Comparison of ENCODE assay signal across 22 cellular contexts in genomic region chr1:114828251-114828650, GRCh38. TPM values are rescaled to one million over a fixed set of nuclear protein-coding genes. Genes with fewer than 3 reads are reported as not detected.
DNase-seq lines count a peak whose midpoint lies in the region; ATAC-seq, FAIRE-seq and TF ChIP-seq lines count a peak whose summit lies in the region.
"Had no signal": no experiment of that assay in that cellular context is flagged by ENCODE, and none has a peak within 500 bp of the region (broad histone marks: within the 10 kb centered on the region; RNA-seq: fewer than 3 reads in every experiment).

No MANE protein-coding gene starts in this region.

- no peaks in the 10 kb centered on the region for H3K27me3 ChIP-seq in astrocyte (ENCODE audit: insufficient read depth, low read length)
- H3K27me3 ChIP-seq in SK-N-SH (ENCODE audit: insufficient read depth): no peaks in the 10 kb centered on the region
- no peaks in the 10 kb centered on the region for H3K27me3 ChIP-seq in right cardiac atrium (ENCODE audit: control insufficient read depth, insufficient read depth)
- H3K27me3 ChIP-seq: Peyer's patch, stomach had no signal

- TF ChIP-seq RAD21 in SK-N-SH (IDR thresholded peaks at IDR 0.05; ENCODE audit: low read length): no peak

- H3K4me2 ChIP-seq in astrocyte (ENCODE audit: low read length) (no peak overlapping the region), SK-N-SH (no peak overlapping the region)

- no peaks in the 10 kb centered on the region for H3K79me2 ChIP-seq in astrocyte (ENCODE audit: insufficient read depth, low read length)
- no peaks in the 10 kb centered on the region for H3K79me2 ChIP-seq in SK-N-SH (ENCODE audit: insufficient read depth)

- intact Hi-C loops in activated CD4-positive, alpha-beta T cell treated with anti-CD3 and anti-CD28 coated beads for 36 hours (cut with DNase I, micrococcal nuclease): no loop called here
- intact Hi-C loops in right cardiac atrium (cut with DNase I): no loop called here

- peaks cover 8% of the 10 kb centered on the region for H3K9me3 Mint-ChIP-seq in astrocyte (ENCODE audit: unreplicated experiment)
- H3K9me3 Mint-ChIP-seq in activated CD4-positive, alpha-beta T cell treated with anti-CD3 and anti-CD28 coated beads for 36 hours (ENCODE audit: low read depth): peaks cover 13% of the 10 kb centered on the region
- H3K9me3 Mint-ChIP-seq: neural crest cell had no signal

- H4K20me1 ChIP-seq in astrocyte (ENCODE audit: insufficient read depth, low read length) (no peaks in the 10 kb centered on the region), SK-N-SH (ENCODE audit: insufficient read depth) (no peaks in the 10 kb centered on the region)

- H3K27ac Mint-ChIP-seq in astrocyte (ENCODE audit: unreplicated experiment): no peak overlapping the region
- no peak overlapping the region for H3K27ac Mint-ChIP-seq in activated CD4-positive, alpha-beta T cell treated with anti-CD3 and anti-CD28 coated beads for 36 hours
- H3K27ac Mint-ChIP-seq: activated CD4-positive, alpha-beta memory T cell treated with anti-CD3 and anti-CD28 coated beads for 36 hours; activated naive CD8-positive, alpha-beta T cell treated with anti-CD3 and anti-CD28 coated beads, Interleukin-2, amount 10 ng/mL, durations not matched to agents 7 days and 5 days; CD8-positive, alpha-beta T cell had no signal

- H3K9me2 ChIP-seq in SK-N-SH: no peaks in the 10 kb centered on the region

- H3K4me1 ChIP-seq in astrocyte (ENCODE audit: insufficient read depth, low read length) (no peaks in the 10 kb centered on the region), SK-N-SH (ENCODE audit: control insufficient read depth in 1 of 2, insufficient read depth in 2 of 2, low read depth in 1 of 2, low read length in 1 of 2) (no peaks in the 10 kb centered on the region), right cardiac atrium (ENCODE audit: control insufficient read depth, insufficient read depth, low read length) (no peaks in the 10 kb centered on the region)
- H3K4me1 ChIP-seq: Peyer's patch, stomach had no signal

- no peak overlapping the region for H3K9ac ChIP-seq in astrocyte (ENCODE audit: low read length)
- H3K9ac ChIP-seq in SK-N-SH: no peak overlapping the region

- no peak for TF ChIP-seq EP300 in SK-N-SH (IDR thresholded peaks at IDR 0.05; ENCODE audit: borderline replicate concordance in 1 of 2, low read depth in 1 of 2, low read length in 1 of 2)

- H3K4me3 ChIP-seq in astrocyte (ENCODE audit: insufficient read depth, low read depth, low read length) (no peak overlapping the region), SK-N-SH (ENCODE audit: low read depth in 2 of 2, low read length in 1 of 2) (no peak overlapping the region), right cardiac atrium (ENCODE audit: low read length) (no peak overlapping the region)
- H3K4me3 ChIP-seq: Peyer's patch, stomach had no signal

- no peak for FAIRE-seq in astrocyte (lab: Jason Lieb, UNC)

- H2AFZ ChIP-seq in astrocyte (ENCODE audit: low read depth, low read length) (no peak overlapping the region), SK-N-SH (ENCODE audit: low read depth) (no peak overlapping the region)

- no peaks in the 10 kb centered on the region for H3K9me3 ChIP-seq in astrocyte (ENCODE audit: insufficient read depth, low read depth, low read length)
- no peaks in the 10 kb centered on the region for H3K9me3 ChIP-seq in SK-N-SH
- no peaks in the 10 kb centered on the region for H3K9me3 ChIP-seq in right cardiac atrium (ENCODE audit: control insufficient read depth, low read length)
- H3K9me3 ChIP-seq: Peyer's patch had no signal

- CTCF ChIA-PET in SK-N-SH (lab: Yijun Ruan, JAX): no interaction called here
- CTCF ChIA-PET in activated CD4-positive, alpha-beta T cell treated with anti-CD3 and anti-CD28 coated beads for 36 hours (lab: Charles Lee): no interaction called here

- POLR2A ChIA-PET in SK-N-SH (lab: Yijun Ruan, JAX): no interaction called here
- POLR2A ChIA-PET in activated CD4-positive, alpha-beta T cell treated with anti-CD3 and anti-CD28 coated beads for 36 hours (lab: Charles Lee): no interaction called here

- H3K4me1 Mint-ChIP-seq in astrocyte (ENCODE audit: low read depth, unreplicated experiment): peaks cover 4% of the 10 kb centered on the region
- H3K4me1 Mint-ChIP-seq in activated CD4-positive, alpha-beta T cell treated with anti-CD3 and anti-CD28 coated beads for 36 hours: no peaks in the 10 kb centered on the region
- H3K4me1 Mint-ChIP-seq: neural crest cell had no signal

- peak; percentile 59 for DNase-seq in DMS53 (lab: John Stamatoyannopoulos, UW)
- peak; percentile 31 for DNase-seq in LHCN-M2 (ENCODE audit: low read depth)
- DNase-seq in astrocyte (ENCODE audit: low read depth): peak; percentile 1
- DNase-seq in kidney glomerular epithelial cell (lab: John Stamatoyannopoulos, UW): peak; percentile 4
- DNase-seq in SK-N-SH: no peak
- DNase-seq in amygdala (lab: John Stamatoyannopoulos, UW): no peak
- no peak for DNase-seq in activated CD4-positive, alpha-beta T cell treated with anti-CD3 and anti-CD28 coated beads for 36 hours
- DNase-seq in right cardiac atrium: no peak
- DNase-seq: activated CD4-positive, alpha-beta memory T cell treated with anti-CD3 and anti-CD28 coated beads for 36 hours; activated naive CD8-positive, alpha-beta T cell treated with anti-CD3 and anti-CD28 coated beads, Interleukin-2, amount 10 ng/mL, durations not matched to agents 7 days and 5 days; activated T-cell treated with anti-CD3 and anti-CD28 coated beads, Interleukin-2, amount 50 U/mL, for 48 hours; CD8-positive, alpha-beta T cell; central memory CD4-positive, alpha-beta T cell; GDM1; GOT3; MM.1S; Peyer's patch; stomach had no signal

- no peaks in the 10 kb centered on the region for H3K36me3 Mint-ChIP-seq in astrocyte (ENCODE audit: low read depth, unreplicated experiment)
- peaks cover 2% of the 10 kb centered on the region for H3K36me3 Mint-ChIP-seq in activated CD4-positive, alpha-beta T cell treated with anti-CD3 and anti-CD28 coated beads for 36 hours (ENCODE audit: low read depth)
- H3K36me3 Mint-ChIP-seq: activated naive CD8-positive, alpha-beta T cell treated with anti-CD3 and anti-CD28 coated beads, Interleukin-2, amount 10 ng/mL, durations not matched to agents 7 days and 5 days; CD8-positive, alpha-beta T cell had no signal

- WGBS in SK-N-SH (ENCODE audit: low lambda C conversion rate): 8% methylated on average over 5 of the region's 5 CpGs
- 82% methylated on average over 5 of the region's 5 CpGs for WGBS in right cardiac atrium

- H3K4me3 Mint-ChIP-seq in astrocyte (ENCODE audit: unreplicated experiment): no peak overlapping the region
- no peak overlapping the region for H3K4me3 Mint-ChIP-seq in activated CD4-positive, alpha-beta T cell treated with anti-CD3 and anti-CD28 coated beads for 36 hours
- H3K4me3 Mint-ChIP-seq: activated CD4-positive, alpha-beta memory T cell treated with anti-CD3 and anti-CD28 coated beads for 36 hours; activated naive CD8-positive, alpha-beta T cell treated with anti-CD3 and anti-CD28 coated beads, Interleukin-2, amount 10 ng/mL, durations not matched to agents 7 days and 5 days; CD8-positive, alpha-beta T cell; neural crest cell had no signal

- TF ChIP-seq CTCF in astrocyte (IDR thresholded peaks at IDR 0.05; ENCODE audit: insufficient read depth, low read depth, low read length): no peak
- TF ChIP-seq CTCF in SK-N-SH (IDR thresholded peaks at IDR 0.05): no peak

- H3K27ac ChIP-seq in astrocyte (ENCODE audit: low read depth, low read length) (no peak overlapping the region), SK-N-SH (ENCODE audit: low read depth in 2 of 2, low read length in 1 of 2) (no peak overlapping the region), right cardiac atrium (ENCODE audit: low read length) (no peak overlapping the region)
- H3K27ac ChIP-seq: Peyer's patch, stomach had no signal

- no peaks in the 10 kb centered on the region for H3F3A ChIP-seq in SK-N-SH (replicated peaks; ENCODE audit: insufficient read depth)

- H3K36me3 ChIP-seq in astrocyte (ENCODE audit: insufficient read depth, low read length) (no peaks in the 10 kb centered on the region), SK-N-SH (replicated peaks in 1 of 2; ENCODE audit: control insufficient read depth in 1 of 2, insufficient read depth in 2 of 2, low read length in 1 of 2) (no peaks in the 10 kb centered on the region)
- H3K36me3 ChIP-seq: Peyer's patch, stomach had no signal

- no peaks in the 10 kb centered on the region for H3K27me3 Mint-ChIP-seq in astrocyte (ENCODE audit: low read depth, unreplicated experiment)
- H3K27me3 Mint-ChIP-seq in activated CD4-positive, alpha-beta T cell treated with anti-CD3 and anti-CD28 coated beads for 36 hours: peaks cover 13% of the 10 kb centered on the region

- no peak for ATAC-seq in activated CD4-positive, alpha-beta T cell treated with anti-CD3 and anti-CD28 coated beads for 36 hours
- no peak for ATAC-seq in right cardiac atrium
- ATAC-seq: CD8-positive, alpha-beta T cell had no signal

TF ChIP-seq in SK-N-SH, 30 proteins besides CTCF, POLR2A, EP300 and RAD21 (continues in another document):
- TF ChIP-seq TAF1 (IDR thresholded peaks at IDR 0.05; ENCODE audit: borderline replicate concordance, low read depth, low read length) (no peak), FOXJ3 (CRISPR knock-in tag; IDR thresholded peaks at IDR 0.05) (no peak), USF1 (IDR thresholded peaks at IDR 0.05; ENCODE audit: borderline replicate concordance, low read depth) (no peak)

RNA-seq across cellular contexts. Expression of gene SYCP1, which starts 26.4 kb away (rescaled TPM):
- total RNA-seq in LHCN-M2 (2014; rRNA removed): not detected in 2 replicates
- not detected for polyA plus RNA-seq in LHCN-M2 (2012)
- not detected in 2 replicates for total RNA-seq in astrocyte
- polyA plus RNA-seq in SK-N-SH (2012; rRNA removed): not detected in 2 replicates
- not detected in 2 replicates for polyA plus RNA-seq in SK-N-SH (2012; cell fraction: cytosol; rRNA removed)
- not detected in 2 replicates for polyA plus RNA-seq in SK-N-SH (2012; cell fraction: nucleus; rRNA removed)
- not detected for total RNA-seq in activated CD4-positive, alpha-beta T cell treated with anti-CD3 and anti-CD28 coated beads for 36 hours
- total RNA-seq in right cardiac atrium: not detected
- polyA plus RNA-seq in right cardiac atrium: not detected
- total RNA-seq: activated CD4-positive, alpha-beta memory T cell treated with anti-CD3 and anti-CD28 coated beads for 36 hours; activated naive CD8-positive, alpha-beta T cell treated with anti-CD3 and anti-CD28 coated beads, Interleukin-2, amount 10 ng/mL, durations not matched to agents 7 days and 5 days; CD8-positive, alpha-beta T cell; glomerular endothelial cell; neural crest cell; Peyer's patch; stomach; urinary bladder had no signal
- polyA plus RNA-seq: AG04450, stomach, urinary bladder had no signal

RNA-seq across cellular contexts. Expression of gene SIKE1, which starts 47.8 kb away (rescaled TPM):
- total RNA-seq in LHCN-M2 (2014; rRNA removed): 31.0 and 34.4 TPM in 2 replicates
- 23.5 TPM for polyA plus RNA-seq in LHCN-M2 (2012)
- total RNA-seq in astrocyte: 62.0 and 64.2 TPM in 2 replicates
- polyA plus RNA-seq in SK-N-SH (2012; rRNA removed): 29.8 and 41.1 TPM in 2 replicates
- 34.8 and 40.5 TPM in 2 replicates for polyA plus RNA-seq in SK-N-SH (2012; cell fraction: cytosol; rRNA removed)
- polyA plus RNA-seq in SK-N-SH (2012; cell fraction: nucleus; rRNA removed): 24.7 and 25.3 TPM in 2 replicates
- total RNA-seq in activated CD4-positive, alpha-beta T cell treated with anti-CD3 and anti-CD28 coated beads for 36 hours: 10 to 100 TPM; 56.9 to 67.2 TPM
- total RNA-seq in right cardiac atrium: 10 to 100 TPM; 31.3 to 36.9 (median 34.7) TPM
- polyA plus RNA-seq in right cardiac atrium: 17.9 TPM

Comparison
In these comparisons a context has a peak if more than half of its experiments do, and no peak if none do; other contexts are left out.
1. DNase-seq: peak in DMS53 (single experiment), LHCN-M2 (single experiment), astrocyte (single experiment) and kidney glomerular epithelial cell (single experiment); none in SK-N-SH (single experiment), amygdala (0 of 56), activated CD4-positive, alpha-beta T cell treated with anti-CD3 and anti-CD28 coated beads for 36 hours (single experiment) and right cardiac atrium (0 of 3).